10 cellular contexts compared by ENCODE assay signal in genomic region chr19:35206379-35206778, GRCh38. TPM values are rescaled to one million over a fixed set of nuclear protein-coding genes. Genes with fewer than 3 reads are reported as not detected.
DNase-seq lines count a peak whose midpoint lies in the region; ATAC-seq and TF ChIP-seq lines count a peak whose summit lies in the region.
"Had no signal": no experiment of that assay in that cellular context is flagged by ENCODE, and none has a peak within 500 bp of the region (broad histone marks: within the 10 kb centered on the region; RNA-seq: fewer than 3 reads in every experiment).

No MANE protein-coding gene starts in this region.

- peak overlapping the region; percentile 98 for H3K27ac Mint-ChIP-seq in T-helper 2 cell treated with Interferon-gamma antibody and Interleukin-4, amounts not matched to agents 5 μg/mL and 100 μg/mL, for 36 hours

- DNase-seq in activated CD8-positive, alpha-beta memory T cell treated with anti-CD3 and anti-CD28 coated beads, Interleukin-2, amount 50 U/mL, for 1 hour (ENCODE audit: extremely low read depth) = peak; percentile 44
- no peak for DNase-seq in activated CD8-positive, alpha-beta memory T cell treated with anti-CD3 and anti-CD28 coated beads for 24 hours
- DNase-seq in T-helper 2 cell treated with Interferon-gamma antibody and Interleukin-4, amounts not matched to agents 5 μg/mL and 100 μg/mL, for 36 hours (ENCODE audit: low spot score) = peak; percentile 54
- DNase-seq in central memory CD4-positive, alpha-beta T cell = peak; percentile 86
- DNase-seq in stimulated activated naive CD8-positive, alpha-beta T cell treated with anti-CD3 and anti-CD28 coated beads, Interleukin-15, Interleukin-2, amounts not matched to agents 100 U/mL and 50 U/mL, for 24 hours = peak; percentile 36
- DNase-seq in substantia nigra (lab: John Stamatoyannopoulos, UW) (no peak), MG63 (no peak), hepatocyte (ENCODE audit: low spot score) (no peak)
- DNase-seq: posterior cingulate gyrus had no signal

- WGBS in hepatocyte (ENCODE audit: low lambda C conversion rate, missing lambda C conversion rate) = 60% methylated on average over 5 of the region's 5 CpGs

- TF ChIP-seq CTCF in hepatocyte (IDR thresholded peaks at IDR 0.05; ENCODE audit: poor library complexity) = no peak

- H3K9me2 ChIP-seq in hepatocyte (replicated peaks; ENCODE audit: insufficient read depth) = no peaks in the 10 kb centered on the region

- no peak overlapping the region for H3K4me3 ChIP-seq in MG63
- H3K4me3 ChIP-seq in hepatocyte = no peak overlapping the region

- peaks cover 8% of the 10 kb centered on the region for H3K9me3 Mint-ChIP-seq in T-helper 2 cell treated with Interferon-gamma antibody and Interleukin-4, amounts not matched to agents 5 μg/mL and 100 μg/mL, for 36 hours

- peaks cover 58% of the 10 kb centered on the region for H3K4me1 Mint-ChIP-seq in T-helper 2 cell treated with Interferon-gamma antibody and Interleukin-4, amounts not matched to agents 5 μg/mL and 100 μg/mL, for 36 hours (ENCODE audit: low read depth)

- H3K9me3 ChIP-seq in MG63 = no peaks in the 10 kb centered on the region
- no peaks in the 10 kb centered on the region for H3K9me3 ChIP-seq in hepatocyte (ENCODE audit: low read depth)

- H3K4me3 Mint-ChIP-seq in T-helper 2 cell treated with Interferon-gamma antibody and Interleukin-4, amounts not matched to agents 5 μg/mL and 100 μg/mL, for 36 hours = peak overlapping the region; percentile 86

- H3K79me2 ChIP-seq in hepatocyte = no peaks in the 10 kb centered on the region

- no peaks in the 10 kb centered on the region for H3K4me1 ChIP-seq in hepatocyte (ENCODE audit: insufficient read depth)

- H3K4me2 ChIP-seq in hepatocyte = no peak overlapping the region

- H2AFZ ChIP-seq in hepatocyte = no peak overlapping the region

- H3K27me3 Mint-ChIP-seq in T-helper 2 cell treated with Interferon-gamma antibody and Interleukin-4, amounts not matched to agents 5 μg/mL and 100 μg/mL, for 36 hours (ENCODE audit: low read depth) = no peaks in the 10 kb centered on the region

- peak; percentile 48 for ATAC-seq in stimulated activated naive CD8-positive, alpha-beta T cell treated with anti-CD3 and anti-CD28 coated beads, Interleukin-15, Interleukin-2, amounts not matched to agents 100 U/mL and 50 U/mL, for 24 hours

- H3K36me3 ChIP-seq in MG63 (no peaks in the 10 kb centered on the region), hepatocyte (replicated peaks; ENCODE audit: insufficient read depth, low read depth) (no peaks in the 10 kb centered on the region)

- H4K20me1 ChIP-seq in hepatocyte (ENCODE audit: insufficient read depth, poor library complexity, severe bottlenecking) = no peaks in the 10 kb centered on the region

- H3K27me3 ChIP-seq in MG63 = no peaks in the 10 kb centered on the region
- no peaks in the 10 kb centered on the region for H3K27me3 ChIP-seq in hepatocyte

- H3K36me3 Mint-ChIP-seq in T-helper 2 cell treated with Interferon-gamma antibody and Interleukin-4, amounts not matched to agents 5 μg/mL and 100 μg/mL, for 36 hours (ENCODE audit: low read depth) = peaks cover 6% of the 10 kb centered on the region

- H3K27ac ChIP-seq in substantia nigra (ENCODE audit: low read depth, low read length, poor library complexity, severe bottlenecking) (no peak overlapping the region), hepatocyte (no peak overlapping the region)

RNA-seq across cellular contexts. Expression of gene FAM187B, which starts 22.2 kb away (rescaled TPM):
- total RNA-seq in MG63 (2014; rRNA removed; shearing (Covaris generic); ENCODE audit: low replicate concordance) = not detected in 2 replicates
- 0.56 TPM in 1 of 2 replicates, not detected in the other for total RNA-seq in hepatocyte
- polyA plus RNA-seq in hepatocyte = not detected in 2 replicates
- total RNA-seq: H4 had no signal

RNA-seq across cellular contexts. Expression of gene LSR, which starts 42.4 kb away (rescaled TPM):
- total RNA-seq in MG63 (2014; rRNA removed; shearing (Covaris generic); ENCODE audit: low replicate concordance) = 0.33 TPM in 1 of 2 replicates, not detected in the other
- 89.9 and 113 TPM in 2 replicates for total RNA-seq in hepatocyte
- polyA plus RNA-seq in hepatocyte = 255 and 296 TPM in 2 replicates

RNA-seq across cellular contexts. Expression of gene FXYD5, which starts 51.8 kb away (rescaled TPM):
- total RNA-seq in MG63 (2014; rRNA removed; shearing (Covaris generic); ENCODE audit: low replicate concordance) = 28.9 and 59.7 TPM in 2 replicates
- 36.4 and 42.8 TPM in 2 replicates for total RNA-seq in hepatocyte
- polyA plus RNA-seq in hepatocyte = 81.1 and 90.2 TPM in 2 replicates

Comparison
In these comparisons a context has a peak if more than half of its experiments do, and no peak if none do; other contexts are left out.
1. DNase-seq: peak in activated CD8-positive, alpha-beta memory T cell treated with anti-CD3 and anti-CD28 coated beads, Interleukin-2, amount 50 U/mL, for 1 hour (single experiment), T-helper 2 cell treated with Interferon-gamma antibody and Interleukin-4, amounts not matched to agents 5 μg/mL and 100 μg/mL, for 36 hours (single experiment), central memory CD4-positive, alpha-beta T cell (single experiment) and stimulated activated naive CD8-positive, alpha-beta T cell treated with anti-CD3 and anti-CD28 coated beads, Interleukin-15, Interleukin-2, amounts not matched to agents 100 U/mL and 50 U/mL, for 24 hours (single experiment); none in activated CD8-positive, alpha-beta memory T cell treated with anti-CD3 and anti-CD28 coated beads for 24 hours (single experiment), substantia nigra (0 of 49), MG63 (single experiment) and hepatocyte (single experiment).
2. RNA of gene LSR, which starts 42.4 kb away (total RNA-seq): 89.9 to 113 TPM in hepatocyte; 0.33 TPM in MG63; every median in the first group is over 10 times any median in the second.